In the genomic region with DNA sequence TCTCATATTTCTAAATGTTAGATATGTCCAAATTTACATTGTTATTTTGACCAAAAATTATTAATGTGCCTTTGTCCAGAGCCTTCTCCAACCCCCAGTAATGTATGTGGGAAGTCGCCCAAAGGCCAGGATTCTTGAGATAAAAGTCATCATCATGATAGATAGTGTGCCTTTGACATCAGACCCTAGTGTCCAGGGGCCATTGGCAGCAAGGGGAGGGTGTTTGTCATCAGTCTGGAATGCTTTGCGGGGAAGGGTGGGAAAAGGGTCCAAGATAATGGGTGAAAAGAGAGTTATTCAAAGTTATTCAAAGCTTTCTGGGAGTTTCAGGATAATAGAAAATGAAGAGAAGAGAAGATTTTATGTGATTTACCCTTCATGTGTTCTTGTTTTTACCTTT, we compare ENCODE assay signal across 22 cellular contexts.
DNase-seq lines count a peak whose midpoint lies in the region; ATAC-seq, FAIRE-seq and TF ChIP-seq lines count a peak whose summit lies in the region.
"Had no signal": no experiment of that assay in that cellular context is flagged by ENCODE, and none has a peak within 500 bp of the region (broad histone marks: within the 10 kb centered on the region; RNA-seq: fewer than 3 reads in every experiment).

No MANE protein-coding gene starts in this region.

- H3K79me2 ChIP-seq in SK-N-SH (ENCODE audit: insufficient read depth) (no peaks in the 10 kb centered on the region), fibroblast of lung (ENCODE audit: control insufficient read depth, insufficient read depth, low read length) (no peaks in the 10 kb centered on the region)

- no peak for TF ChIP-seq RAD21 in SK-N-SH (IDR thresholded peaks at IDR 0.05; ENCODE audit: low read length)

- H3K9ac ChIP-seq in SK-N-SH (no peak overlapping the region), fibroblast of lung (ENCODE audit: insufficient read depth, low read length) (no peak overlapping the region)

- H3F3A ChIP-seq in SK-N-SH (replicated peaks; ENCODE audit: insufficient read depth) = no peaks in the 10 kb centered on the region

- H3K4me1 ChIP-seq in SK-N-SH (ENCODE audit: control insufficient read depth in 1 of 2, insufficient read depth in 2 of 2, low read depth in 1 of 2, low read length in 1 of 2) (no peaks in the 10 kb centered on the region; a peak in 1 of 4 replicates), fibroblast of lung (ENCODE audit: control insufficient read depth, extremely low read depth, insufficient read depth, low read length) (no peaks in the 10 kb centered on the region), mesodermal cell (ENCODE audit: control insufficient read depth, insufficient read depth, low read length, poor library complexity, severe bottlenecking) (peaks cover 3% of the 10 kb centered on the region)
- H3K4me1 ChIP-seq: esophagus squamous epithelium, left ventricle myocardium inferior, vagina had no signal

- peak; percentile 1 for DNase-seq in ELR (ENCODE audit: low read depth)
- no peak for DNase-seq in SK-N-SH
- peak; percentile 80 to 83 for DNase-seq in fibroblast of lung (ENCODE audit: low read depth in 2 of 2)
- DNase-seq in HUDEP-2 (lab: John Stamatoyannopoulos, UW; ENCODE audit: unreplicated experiment in 76 of 76) = no peak
- DNase-seq in D721Med (ENCODE audit: insufficient read length, low spot score) = no peak
- DNase-seq in NCI-H187 treated with DMSO at 0.1 percent for 48 hours (lab: John Stamatoyannopoulos, UW) = no peak
- DNase-seq: activated naive CD4-positive, alpha-beta T cell treated with Interleukin-2 at 50 U/mL for 16 hours; activated T-cell treated with anti-CD3 and anti-CD28 coated beads, Interleukin-2, amount 50 U/mL, for 24 hours; esophagus squamous epithelium; head of caudate nucleus; left ventricle myocardium inferior; NCI-H146; NCI-H774; occipital lobe; stimulated activated naive B cell treated with anti-CD40 and anti-IgM and Interleukin-4, amounts not matched to agents 10 μg/mL and 1 μg/mL and 100 μg/mL, for 72 hours had no signal

- TF ChIP-seq CTCF in SK-N-SH (IDR thresholded peaks at IDR 0.05) (no peak), fibroblast of lung (conservative IDR thresholded peaks at IDR 0.05 in 1 of 2, IDR thresholded peaks at IDR 0.05 in 1 of 2; ENCODE audit: low read depth in 1 of 2, low read length in 2 of 2) (no peak), D721Med (IDR thresholded peaks at IDR 0.05; ENCODE audit: insufficient read depth, missing control alignments) (no peak)

- POLR2A ChIA-PET in SK-N-SH (lab: Yijun Ruan, JAX) = no interaction called here

- peak overlapping the region in 1 of 2 experiments; percentile 51; a peak in 2 of 4 replicates for H3K27ac ChIP-seq in SK-N-SH (ENCODE audit: low read depth in 2 of 2, low read length in 1 of 2)
- no peak overlapping the region for H3K27ac ChIP-seq in fibroblast of lung (ENCODE audit: insufficient read depth, low read length)
- H3K27ac ChIP-seq in mesodermal cell (ENCODE audit: low read depth, low read length, severe bottlenecking) = peak overlapping the region; percentile 88
- H3K27ac ChIP-seq: C4-2B, coronary artery, esophagus squamous epithelium, left ventricle myocardium inferior, vagina had no signal

- H3K4me3 ChIP-seq in SK-N-SH (ENCODE audit: low read depth in 2 of 2, low read length in 1 of 2) (no peak overlapping the region), fibroblast of lung (replicated peaks in 1 of 4; ENCODE audit: control extremely low read depth in 1 of 4, insufficient read depth in 1 of 4, low read depth in 3 of 4, low read length in 4 of 4) (no peak overlapping the region), mesodermal cell (ENCODE audit: extremely low read depth, insufficient read depth, low read length, poor library complexity, severe bottlenecking) (no peak overlapping the region)
- H3K4me3 ChIP-seq: coronary artery, esophagus squamous epithelium, left ventricle myocardium inferior, smooth muscle cell, vagina had no signal

- H3K27me3 ChIP-seq in SK-N-SH (ENCODE audit: insufficient read depth) (no peaks in the 10 kb centered on the region), fibroblast of lung (ENCODE audit: control insufficient read depth, insufficient read depth, low read length) (no peaks in the 10 kb centered on the region)
- H3K27me3 ChIP-seq: esophagus squamous epithelium, vagina had no signal

- H3K9me2 ChIP-seq in SK-N-SH = no peaks in the 10 kb centered on the region

- no peak for FAIRE-seq in D721Med (lab: Jason Lieb, UNC)

- 0 out of 2 replicates have a peak overlapping the region, but pooled peaks have one; percentile 29 for H3K4me2 ChIP-seq in SK-N-SH
- H3K4me2 ChIP-seq in fibroblast of lung (ENCODE audit: extremely low read depth, insufficient read depth, low read length) = no peak overlapping the region
- H3K4me2 ChIP-seq: smooth muscle cell had no signal

- no peak overlapping the region for H2AFZ ChIP-seq in SK-N-SH (ENCODE audit: low read depth)
- H2AFZ ChIP-seq in fibroblast of lung (ENCODE audit: low read length) = no peak overlapping the region

- H4K20me1 ChIP-seq in SK-N-SH (ENCODE audit: insufficient read depth) = no peaks in the 10 kb centered on the region
- no peaks in the 10 kb centered on the region for H4K20me1 ChIP-seq in fibroblast of lung (ENCODE audit: control insufficient read depth, extremely low read depth, insufficient read depth, low read length)

- CTCF ChIA-PET in SK-N-SH (lab: Yijun Ruan, JAX) = no interaction called here

- H3K9me3 ChIP-seq in SK-N-SH (no peaks in the 10 kb centered on the region), fibroblast of lung (ENCODE audit: control insufficient read depth, insufficient read depth, low read depth, low read length) (no peaks in the 10 kb centered on the region), mesodermal cell (ENCODE audit: control insufficient read depth, low read length) (no peaks in the 10 kb centered on the region)
- H3K9me3 ChIP-seq: left ventricle myocardium inferior, vagina had no signal

- peak in 1 of 2 experiments; percentile 68; a peak in 2 of 4 replicates for TF ChIP-seq EP300 in SK-N-SH (IDR thresholded peaks at IDR 0.05; ENCODE audit: borderline replicate concordance in 1 of 2, low read depth in 1 of 2, low read length in 1 of 2)

- ATAC-seq in GM19397 (IDR thresholded peaks at IDR 0.05; ENCODE audit: unreplicated experiment) = no peak
- ATAC-seq: activated CD4-positive, CD25-positive, alpha-beta regulatory T cell treated with anti-CD3 and anti-CD28 coated beads, Interleukin-2, amount 50 U/mL, for 24 hours; stimulated activated naive B cell treated with anti-CD40 and anti-IgM and Interleukin-4, amounts not matched to agents 10 μg/mL and 1 μg/mL and 100 μg/mL, for 72 hours had no signal

- H3K36me3 ChIP-seq in SK-N-SH (replicated peaks in 1 of 2; ENCODE audit: control insufficient read depth in 1 of 2, insufficient read depth in 2 of 2, low read length in 1 of 2) (no peaks in the 10 kb centered on the region), fibroblast of lung (ENCODE audit: control insufficient read depth, insufficient read depth, low read length) (no peaks in the 10 kb centered on the region), mesodermal cell (ENCODE audit: control insufficient read depth, insufficient read depth, low read length) (no peaks in the 10 kb centered on the region)
- H3K36me3 ChIP-seq: esophagus squamous epithelium, left ventricle myocardium inferior, vagina had no signal

- WGBS in SK-N-SH (ENCODE audit: low lambda C conversion rate) = 33% methylated on average over 2 of the region's 2 CpGs
- WGBS in mesodermal cell (ENCODE audit: insufficient coverage in 2 of 2), 2 experiments = 66 to 67% methylated on average over 2 of the region's 2 CpGs

TF ChIP-seq in SK-N-SH, 30 proteins besides CTCF, POLR2A, EP300 and RAD21 (continues in another document):
- no peak for TF ChIP-seq SIN3A (IDR thresholded peaks at IDR 0.05; ENCODE audit: borderline replicate concordance, low read depth, low read length)
- no peak for TF ChIP-seq SMC3 (IDR thresholded peaks at IDR 0.05; ENCODE audit: low read depth, low read length)
- TF ChIP-seq, protein P1, sequence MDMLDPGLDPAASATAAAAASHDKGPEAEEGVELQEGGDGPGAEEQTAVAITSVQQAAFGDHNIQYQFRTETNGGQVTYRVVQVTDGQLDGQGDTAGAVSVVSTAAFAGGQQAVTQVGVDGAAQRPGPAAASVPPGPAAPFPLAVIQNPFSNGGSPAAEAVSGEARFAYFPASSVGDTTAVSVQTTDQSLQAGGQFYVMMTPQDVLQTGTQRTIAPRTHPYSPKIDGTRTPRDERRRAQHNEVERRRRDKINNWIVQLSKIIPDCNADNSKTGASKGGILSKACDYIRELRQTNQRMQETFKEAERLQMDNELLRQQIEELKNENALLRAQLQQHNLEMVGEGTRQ (IDR thresholded peaks at IDR 0.05; ENCODE audit: borderline replicate concordance, low read depth, low read length) = no peak
- no peak for TF ChIP-seq MXI1 (IDR thresholded peaks at IDR 0.05; ENCODE audit: low read depth, low read length)
- TF ChIP-seq RXRA (IDR thresholded peaks at IDR 0.05; ENCODE audit: borderline replicate concordance, low read depth) = peak; percentile 80
- peak; percentile 66 for TF ChIP-seq TCF12 (IDR thresholded peaks at IDR 0.05)
- TF ChIP-seq FOXJ3 (CRISPR knock-in tag; IDR thresholded peaks at IDR 0.05) = no peak
- TF ChIP-seq JUND (IDR thresholded peaks at IDR 0.05) = peak; percentile 75
- TF ChIP-seq, protein P2, sequence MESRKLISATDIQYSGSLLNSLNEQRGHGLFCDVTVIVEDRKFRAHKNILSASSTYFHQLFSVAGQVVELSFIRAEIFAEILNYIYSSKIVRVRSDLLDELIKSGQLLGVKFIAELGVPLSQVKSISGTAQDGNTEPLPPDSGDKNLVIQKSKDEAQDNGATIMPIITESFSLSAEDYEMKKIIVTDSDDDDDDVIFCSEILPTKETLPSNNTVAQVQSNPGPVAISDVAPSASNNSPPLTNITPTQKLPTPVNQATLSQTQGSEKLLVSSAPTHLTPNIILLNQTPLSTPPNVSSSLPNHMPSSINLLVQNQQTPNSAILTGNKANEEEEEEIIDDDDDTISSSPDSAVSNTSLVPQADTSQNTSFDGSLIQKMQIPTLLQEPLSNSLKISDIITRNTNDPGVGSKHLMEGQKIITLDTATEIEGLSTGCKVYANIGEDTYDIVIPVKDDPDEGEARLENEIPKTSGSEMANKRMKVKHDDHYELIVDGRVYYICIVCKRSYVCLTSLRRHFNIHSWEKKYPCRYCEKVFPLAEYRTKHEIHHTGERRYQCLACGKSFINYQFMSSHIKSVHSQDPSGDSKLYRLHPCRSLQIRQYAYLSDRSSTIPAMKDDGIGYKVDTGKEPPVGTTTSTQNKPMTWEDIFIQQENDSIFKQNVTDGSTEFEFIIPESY (IDR thresholded peaks at IDR 0.05; ENCODE audit: borderline replicate concordance, low read depth) = no peak

Comparison
In these comparisons a context has a peak if more than half of its experiments do, and no peak if none do; other contexts are left out.
1. DNase-seq: peak in ELR (single experiment) and fibroblast of lung (2 of 2); none in SK-N-SH (single experiment), HUDEP-2 (0 of 76), D721Med (single experiment) and NCI-H187 treated with DMSO at 0.1 percent for 48 hours (single experiment).